ENCODE assay signal across 14 cellular contexts in the genomic region with DNA sequence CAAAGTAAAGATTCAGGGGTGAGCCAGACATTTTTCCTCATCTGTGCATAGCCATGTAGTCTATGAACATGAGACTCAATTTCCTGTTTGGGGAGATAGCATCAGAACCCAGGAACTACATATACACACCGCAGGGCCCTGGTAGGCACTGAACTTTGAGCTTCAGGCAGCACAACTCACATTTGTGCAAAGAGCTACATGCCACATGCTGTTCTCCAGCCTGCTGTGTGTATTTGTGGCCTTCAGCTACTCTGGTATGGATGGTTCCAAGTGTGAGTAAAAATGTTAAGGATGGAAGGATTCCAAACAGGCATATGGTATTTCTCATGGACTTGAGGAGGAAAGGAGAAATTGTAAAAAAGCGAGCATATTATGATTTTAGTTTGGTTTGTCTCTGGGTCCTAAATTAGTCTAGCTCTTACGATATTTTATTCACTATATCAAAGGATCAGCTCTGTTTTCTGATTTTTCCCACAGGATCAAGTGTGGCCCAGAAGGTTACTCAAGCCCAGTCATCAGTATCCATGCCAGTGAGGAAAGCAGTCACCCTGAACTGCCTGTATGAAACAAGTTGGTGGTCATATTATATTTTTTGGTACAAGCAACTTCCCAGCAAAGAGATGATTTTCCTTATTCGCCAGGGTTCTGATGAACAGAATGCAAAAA.
A peak's percentile ranks its signal among the peaks of the same experiment; 100 is the strongest.
DNase-seq lines count a peak whose midpoint lies in the region; ATAC-seq lines count a peak whose summit lies in the region.
"Had no signal": no experiment of that assay in that cellular context is flagged by ENCODE, and none has a peak within 500 bp of the region (broad histone marks: within the 10 kb centered on the region; RNA-seq: fewer than 3 reads in every experiment).

No MANE protein-coding gene starts in this region.

- CTCF ChIA-PET in activated CD4-positive, alpha-beta memory T cell treated with anti-CD3 and anti-CD28 coated beads, Interleukin-2, amount 10 ng/mL, durations not matched to agents 7 days and 5 days (lab: Charles Lee): interaction anchor here (0.7 to 4.2 kb wide), 4 partner anchors 25 to 460 kb away, joined by 3 to 19 read pairs (median 5); no protein-coding TSS in a partner anchor

- H3K27me3 Mint-ChIP-seq in activated CD4-positive, alpha-beta memory T cell treated with anti-CD3 and anti-CD28 coated beads, Interleukin-2, amount 10 ng/mL, durations not matched to agents 7 days and 5 days: no peaks in the 10 kb centered on the region

- ATAC-seq in left cardiac atrium (peak; percentile 23 to 53), HG03108 (IDR thresholded peaks at IDR 0.05; ENCODE audit: unreplicated experiment) (no peak), HG03378 (IDR thresholded peaks at IDR 0.05; ENCODE audit: unreplicated experiment) (no peak), GM21737 (IDR thresholded peaks at IDR 0.05; ENCODE audit: unreplicated experiment) (no peak)

- DNase-seq in activated T-cell treated with anti-CD3 and anti-CD28 coated beads, Interleukin-2, amount 50 U/mL, for 1 hour: peak; percentile 24
- DNase-seq in activated T-cell treated with anti-CD3 and anti-CD28 coated beads, Interleukin-2, amount 50 U/mL, for 48 hours: no peak
- DNase-seq in activated CD4-positive, alpha-beta memory T cell treated with anti-CD3 and anti-CD28 coated beads, Interleukin-2, amount 10 ng/mL, durations not matched to agents 7 days and 5 days: peak; percentile 44
- DNase-seq in left cardiac atrium (no peak), superior temporal gyrus (ENCODE audit: extremely low spot score) (peak; percentile 62)
- DNase-seq: DMS79 treated with DMSO at 0.1 percent for 48 hours, immature natural killer cell, NCI-H1105, NCI-H774, SK-N-SH had no signal

- POLR2A ChIA-PET in activated CD4-positive, alpha-beta memory T cell treated with anti-CD3 and anti-CD28 coated beads, Interleukin-2, amount 10 ng/mL, durations not matched to agents 7 days and 5 days (lab: Charles Lee): interaction anchor here (1.0 to 3.3 kb wide), 10 partner anchors 9 to 474 kb away, joined by 3 to 14 read pairs (median 4); no protein-coding TSS in a partner anchor

- peak overlapping the region; percentile 89 for H3K27ac Mint-ChIP-seq in activated CD4-positive, alpha-beta memory T cell treated with anti-CD3 and anti-CD28 coated beads, Interleukin-2, amount 10 ng/mL, durations not matched to agents 7 days and 5 days
- H3K27ac Mint-ChIP-seq: immature natural killer cell, neural progenitor cell had no signal

- H3K36me3 Mint-ChIP-seq in activated CD4-positive, alpha-beta memory T cell treated with anti-CD3 and anti-CD28 coated beads, Interleukin-2, amount 10 ng/mL, durations not matched to agents 7 days and 5 days (ENCODE audit: low read depth): no peaks in the 10 kb centered on the region
- H3K36me3 Mint-ChIP-seq: immature natural killer cell, neural progenitor cell had no signal

- intact Hi-C loops in left cardiac atrium (cut with DNase I): no loop called here

- H3K4me1 Mint-ChIP-seq in activated CD4-positive, alpha-beta memory T cell treated with anti-CD3 and anti-CD28 coated beads, Interleukin-2, amount 10 ng/mL, durations not matched to agents 7 days and 5 days: peaks cover 64% of the 10 kb centered on the region
- H3K4me1 Mint-ChIP-seq: neural progenitor cell had no signal

- H3K9me3 Mint-ChIP-seq in activated CD4-positive, alpha-beta memory T cell treated with anti-CD3 and anti-CD28 coated beads, Interleukin-2, amount 10 ng/mL, durations not matched to agents 7 days and 5 days: no peaks in the 10 kb centered on the region
- H3K9me3 Mint-ChIP-seq: immature natural killer cell, neural progenitor cell had no signal

- peak overlapping the region; percentile 66 for H3K4me3 Mint-ChIP-seq in activated CD4-positive, alpha-beta memory T cell treated with anti-CD3 and anti-CD28 coated beads, Interleukin-2, amount 10 ng/mL, durations not matched to agents 7 days and 5 days
- H3K4me3 Mint-ChIP-seq: neural progenitor cell had no signal

Comparison
In these comparisons a context has a peak if more than half of its experiments do, and no peak if none do; other contexts are left out.
1. DNase-seq: peak in activated T-cell treated with anti-CD3 and anti-CD28 coated beads, Interleukin-2, amount 50 U/mL, for 1 hour (single experiment), activated CD4-positive, alpha-beta memory T cell treated with anti-CD3 and anti-CD28 coated beads, Interleukin-2, amount 10 ng/mL, durations not matched to agents 7 days and 5 days (single experiment) and superior temporal gyrus (single experiment); none in activated T-cell treated with anti-CD3 and anti-CD28 coated beads, Interleukin-2, amount 50 U/mL, for 48 hours (0 of 2) and left cardiac atrium (single experiment).
2. ATAC-seq: peak in left cardiac atrium (2 of 2); none in HG03108 (single experiment), HG03378 (single experiment) and GM21737 (single experiment).